9 cellular contexts compared by ENCODE assay signal in the genomic region with DNA sequence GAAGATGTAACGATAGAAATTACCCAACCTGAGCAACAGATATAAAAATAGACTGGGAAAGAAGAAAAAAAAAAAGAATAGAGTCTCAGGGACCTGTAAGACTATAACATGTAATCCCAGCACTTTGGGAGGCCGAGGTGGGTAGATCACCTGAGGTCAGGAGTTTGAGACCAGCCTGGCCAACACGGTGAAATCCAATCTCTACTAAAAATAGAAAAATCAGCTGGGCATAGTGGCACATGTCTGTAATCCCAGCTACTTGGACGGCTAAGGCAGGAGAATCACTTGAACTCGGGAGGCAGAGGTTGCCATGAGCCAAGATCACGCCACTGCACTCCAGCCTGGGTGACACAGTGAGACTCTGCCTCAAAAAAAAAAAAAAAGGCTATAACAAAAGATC. TPM values are rescaled to one million over a fixed set of nuclear protein-coding genes. Genes with fewer than 3 reads are reported as not detected.
DNase-seq lines count a peak whose midpoint lies in the region; ATAC-seq and TF ChIP-seq lines count a peak whose summit lies in the region.
"Not testable (repeated sequence)": the region's sequence is repeated elsewhere in the genome, so short reads cannot be mapped to it uniquely, and the experiment has no call there.
"Had no signal": no experiment of that assay in that cellular context is flagged by ENCODE, and none has a peak within 500 bp of the region (broad histone marks: within the 10 kb centered on the region; RNA-seq: fewer than 3 reads in every experiment).

No MANE protein-coding gene starts in this region.

- not testable (repeated sequence) for H2AFZ ChIP-seq in PC-3 (ENCODE audit: low read length)

- H3K9ac ChIP-seq in PC-3 (ENCODE audit: low read length) = not testable (repeated sequence)
- H3K9ac ChIP-seq in skeletal muscle tissue (ENCODE audit: low read depth in 1 of 3, low read length in 3 of 3) = peak overlapping the region in 1 of 3 donors; percentile 51

- BruUV-seq in PC-3 (replicated peaks; lab: Mats Ljungman, UMichigan) = not testable (repeated sequence)

- H3F3A ChIP-seq in PC-3 (ENCODE audit: low read length, unreplicated experiment) = peaks cover 12% of the 10 kb centered on the region

- peaks cover 38% of the 10 kb centered on the region for H3K36me3 ChIP-seq in PC-3 (ENCODE audit: low read depth, low read length)
- H3K36me3 ChIP-seq in heart left ventricle; skeletal muscle tissue (ENCODE audit: control insufficient read depth in 3 of 3, insufficient read depth in 3 of 3, low read length in 3 of 3): not testable (repeated sequence)

- not testable (repeated sequence) for TF ChIP-seq CTCF in PC-3 (conservative IDR thresholded peaks at IDR 0.05; ENCODE audit: low read depth, low read length); heart left ventricle (IDR thresholded peaks at IDR 0.05)

- H3K79me2 ChIP-seq in PC-3 (ENCODE audit: low read length) = peaks cover 100% of the 10 kb centered on the region

- TF ChIP-seq POLR2A in heart left ventricle (IDR thresholded peaks at IDR 0.05) = not testable (repeated sequence)

- not testable (repeated sequence) for DNase-seq in PC-3; epithelial cell of prostate (ENCODE audit: low read depth, low spot score); heart left ventricle; left ventricle myocardium superior
- DNase-seq in myocyte (ENCODE audit: low read depth) = peak; percentile 19

- CTCF ChIA-PET in PC-3 (lab: Charles Lee) = not testable (repeated sequence)

- peaks cover 43% of the 10 kb centered on the region for H3K4me1 ChIP-seq in PC-3 (ENCODE audit: insufficient read depth, low read length)
- H3K4me1 ChIP-seq in heart left ventricle = peaks cover 0 to 71% (median 20%) of the 10 kb centered on the region in 12 donors
- H3K4me1 ChIP-seq in skeletal muscle tissue (ENCODE audit: control insufficient read depth in 3 of 3, insufficient read depth in 3 of 3, low read length in 3 of 3) = peaks cover 8 to 46% (median 29%) of the 10 kb centered on the region in 3 donors

- not testable (repeated sequence) for H3K9me3 ChIP-seq in PC-3 (ENCODE audit: low read length); heart left ventricle; skeletal muscle tissue (ENCODE audit: control insufficient read depth in 3 of 3, low read length in 3 of 3)

- H3K4me2 ChIP-seq in PC-3 (ENCODE audit: low read length) = not testable (repeated sequence)

- not testable (repeated sequence) for H3K27me3 ChIP-seq in PC-3 (ENCODE audit: low read length); heart left ventricle; skeletal muscle tissue (ENCODE audit: control insufficient read depth in 3 of 3, insufficient read depth in 3 of 3, low read length in 3 of 3)

- POLR2A ChIA-PET in PC-3 (lab: Charles Lee; ENCODE audit: unreplicated experiment) = not testable (repeated sequence)

- H3K27ac ChIP-seq in PC-3 (ENCODE audit: low read length) (peak overlapping the region; percentile 78), epithelial cell of prostate (peak overlapping the region; percentile 71), heart left ventricle (peak overlapping the region in 11 of 12 donors; percentile 3 to 80 (median 56)), skeletal muscle tissue (ENCODE audit: low read depth, low read length) (peak overlapping the region; percentile 82)

- 49 to 59% (median 52%) methylated on average over 6 of the region's 6 CpGs for WGBS in heart left ventricle, 4 donors

- H4K20me1 ChIP-seq in PC-3 (ENCODE audit: low read length) = not testable (repeated sequence)

- H3K4me3 ChIP-seq in PC-3 (ENCODE audit: low read length); heart left ventricle; skeletal muscle tissue (ENCODE audit: low read length in 3 of 3): not testable (repeated sequence)

- intact Hi-C loops in PC-3 (cut with micrococcal nuclease); left ventricle myocardium superior (cut with micrococcal nuclease): not testable (repeated sequence)
- intact Hi-C loops in heart left ventricle (cut with DNase I) = loop anchor here in 1 of 10 donors (1.0 kb wide), 1 partner anchor 22 kb away; no protein-coding TSS in a partner anchor

- not testable (repeated sequence) for H3K9me2 ChIP-seq in PC-3 (replicated peaks; ENCODE audit: low read length)

- ATAC-seq in PC-3 = not testable (repeated sequence)
- ATAC-seq in heart left ventricle (peak in 3 of 4 donors; percentile 28 to 45 (median 36)), left ventricle myocardium superior (peak; percentile 74)

RNA-seq across cellular contexts. Expression of a gene that starts 12.9 kb away (rescaled TPM):
- total RNA-seq in PC-3 (2014; rRNA removed) (29.0 and 39.3 TPM in 2 replicates), heart left ventricle (100 to 1,000 TPM in 5 of 9 donors, 10 to 100 TPM in 4; 57.4 to 206 (median 104) TPM), left ventricle myocardium superior (80.7 TPM), myocyte (1.6 and 2.7 TPM in 2 replicates), skeletal muscle tissue (15.7 TPM)
- 10 to 100 TPM; 32.6 to 42.4 TPM for polyA plus RNA-seq in heart left ventricle
- 1.1 TPM for polyA plus RNA-seq in myocyte (2012)
- total RNA-seq: CD4-positive, alpha-beta T cell; CD8-positive, alpha-beta memory T cell had no signal
- polyA plus RNA-seq: CD14-positive monocyte; CD8-positive, alpha-beta memory T cell had no signal
